ENCODE assay signal across 12 cellular contexts in genomic region chr3:19644405-19644804, GRCh38.
DNase-seq lines count a peak whose midpoint lies in the region; ATAC-seq and TF ChIP-seq lines count a peak whose summit lies in the region.
"Had no signal": no experiment of that assay in that cellular context is flagged by ENCODE, and none has a peak within 500 bp of the region (broad histone marks: within the 10 kb centered on the region; RNA-seq: fewer than 3 reads in every experiment).

No MANE protein-coding gene starts in this region.

- peak overlapping the region in 5 of 6 donors; percentile 12 to 93 (median 29) for H3K27ac Mint-ChIP-seq in naive B cell

- H3K27me3 Mint-ChIP-seq in naive B cell = no peaks in the 10 kb centered on the region

- no peak overlapping the region for H3K4me2 ChIP-seq in smooth muscle cell

- H3K27ac ChIP-seq in smooth muscle cell (ENCODE audit: low read depth) = no peak overlapping the region
- H3K27ac ChIP-seq in left lung = no peak overlapping the region
- H3K27ac ChIP-seq: adrenal gland, tibial artery had no signal

- DNase-seq in Kasumi-1 (lab: John Stamatoyannopoulos, UW) = peak; percentile 2 to 6
- DNase-seq in naive B cell = peak; percentile 21
- no peak for DNase-seq in smooth muscle cell (lab: John Stamatoyannopoulos, UW; ENCODE audit: unreplicated experiment)
- DNase-seq in left lung = no peak
- DNase-seq in NCI-H146 treated with DMSO at 0.1 percent for 48 hours (lab: John Stamatoyannopoulos, UW; ENCODE audit: unreplicated experiment) = no peak
- DNase-seq: adrenal gland, NCI-H1436, NCI-H526 treated with DMSO at 0.1 percent for 48 hours, small intestine, tibial artery had no signal

- no peaks in the 10 kb centered on the region for H3K79me2 ChIP-seq in smooth muscle cell (ENCODE audit: low read depth)

- H3K4me3 ChIP-seq in smooth muscle cell (no peak overlapping the region), left lung (no peak overlapping the region)
- H3K4me3 ChIP-seq: adrenal gland, tibial artery had no signal

- H3K36me3 Mint-ChIP-seq in naive B cell = peaks cover 0 to 13% of the 10 kb centered on the region in 2 donors

- ATAC-seq in GM19351 (IDR thresholded peaks at IDR 0.05; ENCODE audit: unreplicated experiment) (peak; percentile 51), HG02798 (IDR thresholded peaks at IDR 0.05; ENCODE audit: poor library complexity, unreplicated experiment) (peak; percentile 43), naive B cell (ENCODE audit: low read depth in 2 of 2) (peak; percentile 94 to 97), left lung (no peak)

- no peak overlapping the region for H3K9ac ChIP-seq in smooth muscle cell (ENCODE audit: low read depth)

- no peaks in the 10 kb centered on the region for H3F3A ChIP-seq in smooth muscle cell (ENCODE audit: low read depth)

- intact Hi-C loops in left lung (cut with DNase I) = no loop called here

- no peak overlapping the region for H2AFZ ChIP-seq in smooth muscle cell (ENCODE audit: low read depth)

- H3K4me3 Mint-ChIP-seq in naive B cell = peak overlapping the region in 6 of 8 donors; percentile 23 to 75 (median 52)

- peaks cover 5 to 40% (median 14%) of the 10 kb centered on the region in 7 donors for H3K9me3 Mint-ChIP-seq in naive B cell

- H4K20me1 ChIP-seq in smooth muscle cell (ENCODE audit: low read depth) = no peaks in the 10 kb centered on the region

- WGBS in smooth muscle cell (ENCODE audit: low lambda C conversion rate) = 92% methylated on average over 2 of the region's 2 CpGs

- H3K27me3 ChIP-seq in smooth muscle cell (ENCODE audit: low read depth) (no peaks in the 10 kb centered on the region), left lung (no peaks in the 10 kb centered on the region)
- H3K27me3 ChIP-seq: adrenal gland, tibial artery had no signal

- H3K4me1 ChIP-seq in smooth muscle cell (ENCODE audit: low read depth) (no peaks in the 10 kb centered on the region), left lung (no peaks in the 10 kb centered on the region)
- H3K4me1 ChIP-seq: adrenal gland, tibial artery had no signal

- H3K4me1 Mint-ChIP-seq in naive B cell = peaks cover 16 to 26% (median 17%) of the 10 kb centered on the region in 3 donors

- no peaks in the 10 kb centered on the region for H3K36me3 ChIP-seq in smooth muscle cell (ENCODE audit: low read depth)
- H3K36me3 ChIP-seq in left lung = no peaks in the 10 kb centered on the region
- H3K36me3 ChIP-seq: adrenal gland, tibial artery had no signal

- H3K9me3 ChIP-seq in smooth muscle cell (replicated peaks; ENCODE audit: low read depth) (no peaks in the 10 kb centered on the region), left lung (no peaks in the 10 kb centered on the region)
- H3K9me3 ChIP-seq: adrenal gland, tibial artery had no signal

- TF ChIP-seq CTCF in smooth muscle cell (IDR thresholded peaks at IDR 0.05; ENCODE audit: borderline replicate concordance, insufficient read depth, poor library complexity, severe bottlenecking) (no peak), left lung (IDR thresholded peaks at IDR 0.05) (no peak)

Comparison
In these comparisons a context has a peak if more than half of its experiments do, and no peak if none do; other contexts are left out.
1. DNase-seq: peak in Kasumi-1 (2 of 2) and naive B cell (single experiment); none in smooth muscle cell (single experiment), left lung (0 of 2) and NCI-H146 treated with DMSO at 0.1 percent for 48 hours (single experiment).